ENCODE assay signal across 30 cellular contexts in genomic region chr6:40909811-40910210, GRCh38.
"Had no signal": no experiment of that assay in that cellular context is flagged by ENCODE, and none has a peak within 500 bp of the region (broad histone marks: within the 10 kb centered on the region; RNA-seq: fewer than 3 reads in every experiment).

No MANE protein-coding gene starts in this region.

- DNase-seq: activated CD4-positive, alpha-beta memory T cell treated with anti-CD3 and anti-CD28 coated beads, Interleukin-2, amount 10 ng/mL, durations not matched to agents 7 days and 5 days; activated CD4-positive, alpha-beta T cell treated with anti-CD3 and anti-CD28 coated beads, Interleukin-2, amount 10 ng/mL, durations not matched to agents 7 days and 5 days; activated CD4-positive, CD25-positive, alpha-beta regulatory T cell treated with anti-CD3 and anti-CD28 coated beads, Interleukin-2, amount 50 U/mL, for 72 hours; activated CD8-positive, alpha-beta memory T cell treated with anti-CD3 and anti-CD28 coated beads, Interleukin-2, amount 50 U/mL, for 48 hours; activated gamma-delta T cell; activated naive CD4-positive, alpha-beta T cell treated with anti-CD3 and anti-CD28 coated beads, Interleukin-2, amount 50 U/mL, for 16 hours; activated T-cell treated with anti-CD3 and anti-CD28 coated beads, Interleukin-2, amount 50 U/mL, for 24 hours; amniotic stem cell; brain microvascular endothelial cell; central memory CD4-positive, alpha-beta T cell; foreskin fibroblast; heart left ventricle; hypothalamus; immature natural killer cell; kidney; left colon; naive B cell; ovary; right lobe of liver; stimulated activated CD4-positive, alpha-beta T cell treated with anti-CD3 and anti-CD28 coated beads, Interleukin-2, amount 100 ng/mL, for 48 hours; stimulated activated naive CD8-positive, alpha-beta T cell treated with anti-CD3 and anti-CD28 coated beads, Interleukin-15, Interleukin-2, amounts not matched to agents 100 U/mL and 50 U/mL, for 24 hours; testis; transverse colon; WERI-Rb-1 had no signal

- H3K9me3 Mint-ChIP-seq: activated CD4-positive, alpha-beta memory T cell treated with anti-CD3 and anti-CD28 coated beads, Interleukin-2, amount 10 ng/mL, durations not matched to agents 7 days and 5 days; activated T-cell treated with anti-CD3 and anti-CD28 coated beads, Interleukin-2, amount 50 U/mL, for 24 hours; immature natural killer cell had no signal

- H3K27ac ChIP-seq: brain microvascular endothelial cell, heart left ventricle, ovary, right lobe of liver, testis, transverse colon, WERI-Rb-1 had no signal

- FAIRE-seq: astrocyte, endothelial cell of umbilical vein, kidney, TTC549 had no signal

- H3K9me3 ChIP-seq: heart left ventricle, ovary, right lobe of liver, testis, transverse colon had no signal

- ATAC-seq: esophagus mucosa, heart left ventricle, left colon, right lobe of liver had no signal

- H3K36me3 Mint-ChIP-seq: immature natural killer cell, mesothelial cell of epicardium, naive B cell had no signal

- H3K4me3 Mint-ChIP-seq: activated CD4-positive, alpha-beta memory T cell treated with anti-CD3 and anti-CD28 coated beads, Interleukin-2, amount 10 ng/mL, durations not matched to agents 7 days and 5 days; activated CD4-positive, alpha-beta T cell treated with anti-CD3 and anti-CD28 coated beads, Interleukin-2, amount 10 ng/mL, durations not matched to agents 7 days and 5 days; activated T-cell treated with anti-CD3 and anti-CD28 coated beads, Interleukin-2, amount 50 U/mL, for 24 hours; immature natural killer cell; mesothelial cell of epicardium; naive B cell had no signal

- H3K27ac Mint-ChIP-seq: activated CD4-positive, alpha-beta memory T cell treated with anti-CD3 and anti-CD28 coated beads, Interleukin-2, amount 10 ng/mL, durations not matched to agents 7 days and 5 days; activated CD4-positive, alpha-beta T cell treated with anti-CD3 and anti-CD28 coated beads, Interleukin-2, amount 10 ng/mL, durations not matched to agents 7 days and 5 days; immature natural killer cell; mesothelial cell of epicardium; naive B cell; progenitor cell of endocrine pancreas had no signal

- H3K36me3 ChIP-seq: brain microvascular endothelial cell, heart left ventricle, ovary, right lobe of liver, transverse colon, WERI-Rb-1 had no signal

- H3K4me3 ChIP-seq: heart left ventricle, ovary, right lobe of liver, testis, transverse colon had no signal

- H3K27me3 ChIP-seq: brain microvascular endothelial cell, heart left ventricle, ovary, right lobe of liver, testis, transverse colon had no signal

- H3K4me1 Mint-ChIP-seq: mesothelial cell of epicardium had no signal
